Comparison of ENCODE assay signal across 21 cellular contexts in genomic region chr12:31605531-31605930, GRCh38. TPM values are rescaled to one million over a fixed set of nuclear protein-coding genes. Genes with fewer than 3 reads are reported as not detected.
DNase-seq lines count a peak whose midpoint lies in the region; ATAC-seq and TF ChIP-seq lines count a peak whose summit lies in the region.
"Had no signal": no experiment of that assay in that cellular context is flagged by ENCODE, and none has a peak within 500 bp of the region (broad histone marks: within the 10 kb centered on the region; RNA-seq: fewer than 3 reads in every experiment).

No MANE protein-coding gene starts in this region.

- WGBS in psoas muscle, 3 donors = 52 to 67% (median 57%) methylated on average over 2 of the region's 2 CpGs

- DNase-seq in Right ventricle myocardium superior (no peak), cardiac septum (ENCODE audit: low spot score) (no peak), left ventricle myocardium inferior (no peak), tibial artery (no peak), psoas muscle (no peak)
- DNase-seq: CD4-positive, CD25-positive, alpha-beta regulatory T cell; DMS53; GM23248; H7; NCI-H1105 treated with DMSO at 0.1 percent for 48 hours; NCI-H146; NCI-H1930; NCI-H446; NCI-H526 treated with DMSO at 0.1 percent for 48 hours; RPMI8226; SHP77 treated with DMSO at 0.1 percent for 48 hours had no signal

- H4K20me1 ChIP-seq in DOHH2 (ENCODE audit: control insufficient read depth, insufficient read depth, low read depth, low read length) (no peaks in the 10 kb centered on the region), OCI-LY1 (ENCODE audit: insufficient read depth, low read length) (no peaks in the 10 kb centered on the region)

- H3K9ac ChIP-seq in OCI-LY1 (ENCODE audit: low read length) = no peak overlapping the region
- H3K9ac ChIP-seq: GM23248 had no signal

- peaks cover 9% of the 10 kb centered on the region for H3K36me3 ChIP-seq in DOHH2 (ENCODE audit: control insufficient read depth, low read length)
- H3K36me3 ChIP-seq in OCI-LY1 (ENCODE audit: insufficient read depth, low read length) = no peaks in the 10 kb centered on the region
- no peaks in the 10 kb centered on the region for H3K36me3 ChIP-seq in left ventricle myocardium inferior
- H3K36me3 ChIP-seq in tibial artery = no peaks in the 10 kb centered on the region
- H3K36me3 ChIP-seq in psoas muscle (ENCODE audit: insufficient read depth in 1 of 2, low read depth in 1 of 2) = no peaks in the 10 kb centered on the region

- no peaks in the 10 kb centered on the region for H3K9me2 ChIP-seq in DOHH2 (replicated peaks; ENCODE audit: control insufficient read depth, low read length)
- no peaks in the 10 kb centered on the region for H3K9me2 ChIP-seq in OCI-LY1 (ENCODE audit: low read depth, low read length)

- peaks cover 58% of the 10 kb centered on the region for H3K4me1 ChIP-seq in DOHH2 (ENCODE audit: control insufficient read depth, low read length)
- H3K4me1 ChIP-seq in OCI-LY1 (ENCODE audit: insufficient read depth, low read length, severe bottlenecking) = peaks cover 35% of the 10 kb centered on the region
- peaks cover 13% of the 10 kb centered on the region for H3K4me1 ChIP-seq in left ventricle myocardium inferior
- H3K4me1 ChIP-seq in tibial artery = peaks cover 0 to 6% (median 0%) of the 10 kb centered on the region in 4 donors
- H3K4me1 ChIP-seq in psoas muscle = no peaks in the 10 kb centered on the region

- H3K4me3 ChIP-seq in DOHH2 (ENCODE audit: low read length) = no peak overlapping the region
- no peak overlapping the region for H3K4me3 ChIP-seq in OCI-LY1 (ENCODE audit: low read depth, low read length, poor library complexity, severe bottlenecking)
- no peak overlapping the region for H3K4me3 ChIP-seq in left ventricle myocardium inferior
- no peak overlapping the region for H3K4me3 ChIP-seq in tibial artery
- no peak overlapping the region for H3K4me3 ChIP-seq in psoas muscle
- H3K4me3 ChIP-seq: GM23248, K562 had no signal

- H3F3A ChIP-seq in DOHH2 (ENCODE audit: control insufficient read depth, insufficient read depth) (peaks cover 28% of the 10 kb centered on the region), OCI-LY1 (ENCODE audit: insufficient read depth, low read length) (0 out of 2 replicates have a peak, but pooled peaks cover 6% of the 10 kb centered on the region)

- H3K79me2 ChIP-seq in DOHH2 (ENCODE audit: control insufficient read depth, low read length) (no peaks in the 10 kb centered on the region), OCI-LY1 (ENCODE audit: insufficient read depth, low read length) (no peaks in the 10 kb centered on the region)

- 0 out of 2 replicates have a peak overlapping the region, but pooled peaks have one; percentile 46 for H2AFZ ChIP-seq in OCI-LY1 (ENCODE audit: low read length)
- H2AFZ ChIP-seq: GM23248 had no signal

- peaks cover 18% of the 10 kb centered on the region; the same call in 1 of the 2 replicates for H3K9me3 ChIP-seq in DOHH2 (ENCODE audit: control insufficient read depth, insufficient read depth, low read length)
- peaks cover 12% of the 10 kb centered on the region for H3K9me3 ChIP-seq in OCI-LY1 (ENCODE audit: low read length)
- peaks cover 28% of the 10 kb centered on the region for H3K9me3 ChIP-seq in left ventricle myocardium inferior (replicated peaks)
- H3K9me3 ChIP-seq in tibial artery = peaks cover 0 to 8% (median 6%) of the 10 kb centered on the region in 3 donors
- H3K9me3 ChIP-seq in psoas muscle = peaks cover 22% of the 10 kb centered on the region

- H3K27ac ChIP-seq in DOHH2 (ENCODE audit: low read depth, low read length) = peak overlapping the region; percentile 93
- peak overlapping the region; percentile 92 for H3K27ac ChIP-seq in OCI-LY1 (ENCODE audit: low read depth, low read length, poor library complexity, severe bottlenecking)
- H3K27ac ChIP-seq in left ventricle myocardium inferior (replicated peaks) = peak overlapping the region; percentile 60
- H3K27ac ChIP-seq in tibial artery = no peak overlapping the region
- H3K27ac ChIP-seq in psoas muscle = no peak overlapping the region
- H3K27ac ChIP-seq: GM23248 had no signal

- peak; percentile 57 for ATAC-seq in Right ventricle myocardium superior (ENCODE audit: poor library complexity)
- ATAC-seq in GM21381 (IDR thresholded peaks at IDR 0.05; ENCODE audit: unreplicated experiment) = no peak
- ATAC-seq in psoas muscle = no peak
- ATAC-seq: HepG2, K562 had no signal

- H3K27me3 ChIP-seq in DOHH2 (ENCODE audit: control insufficient read depth, low read length) = no peaks in the 10 kb centered on the region
- no peaks in the 10 kb centered on the region for H3K27me3 ChIP-seq in OCI-LY1 (ENCODE audit: insufficient read depth, low read length)
- no peaks in the 10 kb centered on the region for H3K27me3 ChIP-seq in left ventricle myocardium inferior (ENCODE audit: low read depth)
- H3K27me3 ChIP-seq in tibial artery = no peaks in the 10 kb centered on the region
- H3K27me3 ChIP-seq in psoas muscle (ENCODE audit: insufficient read depth in 3 of 3, low read length in 2 of 3) = no peaks in the 10 kb centered on the region

- intact Hi-C loops in Right ventricle myocardium superior (cut with DNase I) (no loop called here), cardiac septum (cut with DNase I) (no loop called here), left ventricle myocardium inferior (cut with micrococcal nuclease) (no loop called here), tibial artery (cut with DNase I; ENCODE audit: low total_unique reads) (no loop called here), psoas muscle (cut with DNase I) (no loop called here)

- H3K4me2 ChIP-seq in DOHH2 (ENCODE audit: low read length) (no peak overlapping the region), OCI-LY1 (ENCODE audit: low read length) (no peak overlapping the region)

- no peak for TF ChIP-seq CTCF in DOHH2 (IDR thresholded peaks at IDR 0.05; ENCODE audit: low read depth, low read length, poor library complexity, severe bottlenecking)
- no peak for TF ChIP-seq CTCF in OCI-LY1 (IDR thresholded peaks at IDR 0.05; ENCODE audit: low read length)
- no peak for TF ChIP-seq CTCF in left ventricle myocardium inferior (IDR thresholded peaks at IDR 0.05; ENCODE audit: borderline replicate concordance)
- no peak for TF ChIP-seq CTCF in tibial artery (IDR thresholded peaks at IDR 0.05)
- TF ChIP-seq CTCF in psoas muscle (IDR thresholded peaks at IDR 0.05) = no peak

RNA-seq across cellular contexts. Expression of gene DENND5B, which starts 14.6 kb away (rescaled TPM):
- total RNA-seq in Right ventricle myocardium superior (36.7 TPM), cardiac septum (42.3 TPM), left ventricle myocardium inferior (42.9 TPM), psoas muscle (10 to 100 TPM; 13.6 to 24.3 (median 19.9) TPM)
- 1 to 10 TPM; 4.8 to 8.6 (median 6.0) TPM for polyA plus RNA-seq in psoas muscle

RNA-seq across cellular contexts. Expression of gene ETFBKMT, which starts 54.0 kb away (rescaled TPM):
- total RNA-seq in Right ventricle myocardium superior (7.0 TPM), cardiac septum (5.7 TPM), left ventricle myocardium inferior (6.6 TPM), psoas muscle (1 to 10 TPM; 5.0 to 7.3 (median 5.6) TPM)
- polyA plus RNA-seq in psoas muscle = 10 to 100 TPM in 1 of 3 donors, 1 to 10 TPM in 2; 2.4 to 10.8 (median 3.6) TPM

Comparison
In these comparisons a context has a peak if more than half of its experiments do, and no peak if none do; other contexts are left out.
1. H3K27ac ChIP-seq: peak in DOHH2 (single experiment), OCI-LY1 (single experiment) and left ventricle myocardium inferior (single experiment); none in tibial artery (0 of 2) and psoas muscle (single experiment).